ENCODE assay signal across 10 cellular contexts in genomic region chr9:89442981-89443817, GRCh38. TPM values are rescaled to one million over a fixed set of nuclear protein-coding genes. Genes with fewer than 3 reads are reported as not detected.
DNase-seq lines count a peak whose midpoint lies in the region; ATAC-seq, FAIRE-seq and TF ChIP-seq lines count a peak whose summit lies in the region.
"Had no signal": no experiment of that assay in that cellular context is flagged by ENCODE, and none has a peak within 500 bp of the region (broad histone marks: within the 10 kb centered on the region; RNA-seq: fewer than 3 reads in every experiment).

No MANE protein-coding gene starts in this region.

- H3K27ac Mint-ChIP-seq in chondrocyte (ENCODE audit: unreplicated experiment) = no peak overlapping the region

- intact Hi-C loops in kidney (cut with DNase I) (no loop called here), heart left ventricle (cut with DNase I) (loop anchor here in 1 of 10 donors (10.0 kb wide), 1 partner anchor 58 kb away; no protein-coding TSS in a partner anchor)

- peak; percentile 77 for DNase-seq in Daoy (ENCODE audit: low read depth)
- DNase-seq in NOMO-1 (lab: John Stamatoyannopoulos, UW; ENCODE audit: unreplicated experiment in 2 of 2) = peak; percentile 7 to 28
- peak; percentile 73 for DNase-seq in kidney
- no peak for DNase-seq in KG1 (lab: John Stamatoyannopoulos, UW)
- no peak for DNase-seq in SKM-1 treated with dmso at 0.1 percent for 144 hours (lab: John Stamatoyannopoulos, UW; ENCODE audit: unreplicated experiment)
- no peak for DNase-seq in heart left ventricle
- DNase-seq in chondrocyte (ENCODE audit: low spot score) = no peak

- H3K36me3 Mint-ChIP-seq in chondrocyte (ENCODE audit: low read depth) = no peaks in the 10 kb centered on the region

- H3K27me3 Mint-ChIP-seq in chondrocyte (ENCODE audit: low read depth) = no peaks in the 10 kb centered on the region

- H3K9me3 Mint-ChIP-seq in chondrocyte (ENCODE audit: low read depth) = no peaks in the 10 kb centered on the region

- peaks cover 8% of the 10 kb centered on the region for H3K4me1 Mint-ChIP-seq in chondrocyte (ENCODE audit: low read depth)

- H3K4me3 Mint-ChIP-seq in chondrocyte (ENCODE audit: unreplicated experiment) = no peak overlapping the region

- WGBS in heart left ventricle, 4 donors = 89 to 99% (median 91%) methylated on average over 8 to 22 of the region's 22 CpGs

- H3K9me3 ChIP-seq in kidney (ENCODE audit: control insufficient read depth in 1 of 2, low read length in 2 of 2) (no peaks in the 10 kb centered on the region), heart left ventricle (no peaks in the 10 kb centered on the region)

- no peak overlapping the region for H3K9ac ChIP-seq in kidney (ENCODE audit: low read length in 2 of 2)

- ATAC-seq in GM21447 (IDR thresholded peaks at IDR 0.05; ENCODE audit: unreplicated experiment) (peak; percentile 49), heart left ventricle (no peak)

- no peak for TF ChIP-seq POLR2A in heart left ventricle (IDR thresholded peaks at IDR 0.05)

- H3K27ac ChIP-seq in kidney (ENCODE audit: low read depth in 2 of 2, low read length in 2 of 2) (no peak overlapping the region), heart left ventricle (no peak overlapping the region)
- H3K27ac ChIP-seq: PC-9 had no signal

- H3K4me1 ChIP-seq in kidney (ENCODE audit: control insufficient read depth in 1 of 2, insufficient read depth in 1 of 2, low read depth in 1 of 2, low read length in 2 of 2) (peaks cover 23 to 34% of the 10 kb centered on the region in 2 donors), heart left ventricle (peaks cover 0 to 77% (median 3%) of the 10 kb centered on the region in 12 donors)

- TF ChIP-seq CTCF in kidney (IDR thresholded peaks at IDR 0.05; ENCODE audit: borderline replicate concordance, extremely low read depth, insufficient read depth) = no peak
- TF ChIP-seq CTCF in heart left ventricle (IDR thresholded peaks at IDR 0.05) = no peak
- TF ChIP-seq CTCF in chondrocyte (IDR thresholded peaks at IDR 0.05) = no peak

- H3K4me3 ChIP-seq in kidney (ENCODE audit: low read length in 2 of 2) (no peak overlapping the region), heart left ventricle (no peak overlapping the region)
- H3K4me3 ChIP-seq: PC-9 had no signal

- H3K36me3 ChIP-seq in kidney (ENCODE audit: control insufficient read depth in 1 of 2, insufficient read depth in 2 of 2, low read length in 2 of 2) = no peaks in the 10 kb centered on the region
- H3K36me3 ChIP-seq in heart left ventricle = no peaks in the 10 kb centered on the region

- FAIRE-seq in kidney (lab: Jason Lieb, UNC) = no peak
- FAIRE-seq: bronchial epithelial cell had no signal

- no peaks in the 10 kb centered on the region for H3K27me3 ChIP-seq in heart left ventricle

RNA-seq across cellular contexts. Expression of gene SEMA4D, which starts 54.7 kb away (rescaled TPM):
- total RNA-seq in Daoy (2014; rRNA removed; shearing (Covaris generic)) = 2.3 and 4.5 TPM in 2 replicates
- total RNA-seq in kidney (147 TPM), heart left ventricle (10 to 100 TPM; 12.8 to 59.8 (median 20.3) TPM), chondrocyte (3.3 to 3.8 TPM (median 3.8 TPM) in 3 replicates)
- polyA plus RNA-seq in kidney (ENCODE audit: insufficient read depth, low read depth, low replicate concordance) (18.9 TPM), heart left ventricle (1 to 10 TPM; 4.0 to 8.1 TPM)

Comparison
In these comparisons a context has a peak if more than half of its experiments do, and no peak if none do; other contexts are left out.
1. DNase-seq: peak in Daoy (single experiment), NOMO-1 (2 of 2) and kidney (single experiment); none in KG1 (single experiment), SKM-1 treated with dmso at 0.1 percent for 144 hours (single experiment), heart left ventricle (0 of 5) and chondrocyte (single experiment).